ENCODE assay signal across 6 cellular contexts in the genomic region with DNA sequence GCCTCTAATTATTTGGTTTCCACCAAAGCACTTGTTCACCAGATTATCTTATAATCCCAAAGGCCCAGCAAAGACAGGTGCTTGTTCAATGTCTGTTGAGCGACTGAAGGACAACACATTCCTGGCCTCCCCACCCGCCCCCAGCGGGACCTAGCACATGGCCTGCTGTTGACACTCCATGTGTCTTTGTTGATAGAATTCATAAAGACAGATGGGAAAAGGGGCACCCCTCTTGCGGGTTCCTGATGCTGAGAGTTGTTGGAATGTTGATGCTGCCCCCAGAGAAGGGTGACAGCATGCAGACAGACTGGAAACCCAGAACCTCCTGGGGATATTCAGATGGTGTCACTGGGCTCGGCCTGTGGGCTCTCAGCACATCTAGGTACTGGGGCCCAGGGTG. TPM values are rescaled to one million over a fixed set of nuclear protein-coding genes. Genes with fewer than 3 reads are reported as not detected.
"Had no signal": no experiment of that assay in that cellular context is flagged by ENCODE, and none has a peak within 500 bp of the region (broad histone marks: within the 10 kb centered on the region; RNA-seq: fewer than 3 reads in every experiment).

No MANE protein-coding gene starts in this region.

- H2AFZ ChIP-seq: GM23338 had no signal

- H3K4me3 Mint-ChIP-seq: GM23338, H9, IgD-negative memory B cell had no signal

- H3K4me2 ChIP-seq: GM23338 had no signal

- H3K27ac Mint-ChIP-seq: GM23338, H9, IgD-negative memory B cell had no signal

- H3K9me3 Mint-ChIP-seq: GM23338, H9 had no signal

- H3K4me3 ChIP-seq: GM23338 had no signal

- DNase-seq: HCEC 1CT had no signal

RNA-seq across cellular contexts. Expression of a gene that starts 36.9 kb away (rescaled TPM):
- total RNA-seq: GM23338, H4, H9 had no signal
- polyA plus RNA-seq: GM23338 had no signal

RNA-seq across cellular contexts. Expression of a gene that starts 49.2 kb away (rescaled TPM):
- total RNA-seq: H4, HT-29 had no signal
